Comparison of ENCODE assay signal across 8 cellular contexts in genomic region chr4:87390055-87390454, GRCh38. TPM values are rescaled to one million over a fixed set of nuclear protein-coding genes. Genes with fewer than 3 reads are reported as not detected.
DNase-seq lines count a peak whose midpoint lies in the region; ATAC-seq and TF ChIP-seq lines count a peak whose summit lies in the region.
"Not testable (repeated sequence)": the region's sequence is repeated elsewhere in the genome, so short reads cannot be mapped to it uniquely, and the experiment has no call there.

No MANE protein-coding gene starts in this region.

- H3K4me2 ChIP-seq in H9 (ENCODE audit: insufficient read depth, insufficient read length, low read length) = peak overlapping the region; percentile 21

- H4K20me1 ChIP-seq in H9 (ENCODE audit: control insufficient read depth, insufficient read depth, insufficient read length) = not testable (repeated sequence)

- not testable (repeated sequence) for BruUV-seq in MCF 10A (replicated peaks; lab: Mats Ljungman, UMichigan)

- H4K8ac ChIP-seq in H9 (replicated peaks; ENCODE audit: insufficient read length, low read depth, low read length) = not testable (repeated sequence)

- H3K27me3 ChIP-seq in ACC112 (ENCODE audit: insufficient read depth, low read length); H9 (ENCODE audit: insufficient read depth, low read length); cardiac muscle cell; mucosa of rectum (ENCODE audit: control insufficient read depth in 2 of 2, insufficient read depth in 2 of 2, low read length in 2 of 2): not testable (repeated sequence)

- POLR2A ChIA-PET in activated CD4-positive, alpha-beta T cell treated with anti-CD3 and anti-CD28 coated beads for 36 hours (lab: Charles Lee) = interaction anchor here (0.7 kb wide), 2 partner anchors 170 to 317 kb away, joined by 3 to 7 read pairs; no protein-coding TSS in a partner anchor
- POLR2A ChIA-PET in MCF 10A (lab: Yijun Ruan, JAX) = interaction anchor here (0.6 to 4.2 kb wide), 16 partner anchors 9 to 462 kb away, joined by 3 to 54 read pairs (median 4); partner anchors contain the start of gene NUDT9

- H2BK12ac ChIP-seq in H9 (ENCODE audit: insufficient read length, low read depth, low read length) = not testable (repeated sequence)

- H3K4me1 ChIP-seq in ACC112 (ENCODE audit: control insufficient read depth, insufficient read depth, low read length, unreplicated experiment); H9 (ENCODE audit: insufficient read depth, low read length); cardiac muscle cell (ENCODE audit: low read depth): not testable (repeated sequence)
- H3K4me1 ChIP-seq in mucosa of rectum (ENCODE audit: control insufficient read depth in 2 of 2, insufficient read depth in 2 of 2, low read length in 2 of 2) = peaks cover 4 to 15% of the 10 kb centered on the region in 2 donors

- DNase-seq in H9; activated CD4-positive, alpha-beta T cell treated with anti-CD3 and anti-CD28 coated beads for 36 hours; MCF 10A (ENCODE audit: unreplicated experiment); cardiac muscle cell (ENCODE audit: low read depth in 1 of 2, low spot score in 1 of 2): not testable (repeated sequence)
- DNase-seq in NCI-H82 (lab: John Stamatoyannopoulos, UW) = peak; percentile 12

- not testable (repeated sequence) for H2BK5ac ChIP-seq in H9 (ENCODE audit: insufficient read length, low read length)

- peak overlapping the region; percentile 66 for H2AFZ ChIP-seq in ACC112 (ENCODE audit: low read length, unreplicated experiment)
- H2AFZ ChIP-seq in H9 (ENCODE audit: low read length) = not testable (repeated sequence)

- not testable (repeated sequence) for H3K14ac ChIP-seq in H9 (ENCODE audit: insufficient read depth, low read length)

- H3K4ac ChIP-seq in H9 (ENCODE audit: low read depth, low read length) = not testable (repeated sequence)

- intact Hi-C loops in activated CD4-positive, alpha-beta T cell treated with anti-CD3 and anti-CD28 coated beads for 36 hours (cut with DNase I, micrococcal nuclease) = loop anchor here in 1 of 2 experiments (2.0 kb wide), 1 partner anchor 895 kb away; the partner anchor contains the start of gene PPM1K
- intact Hi-C loops in MCF 10A (cut with micrococcal nuclease) = loop anchor here (5.0 kb wide), 1 partner anchor 77 kb away; no protein-coding TSS in a partner anchor

- peak overlapping the region in 1 of 3 experiments; percentile 27; a peak in 1 of 7 replicates for H3K27ac Mint-ChIP-seq in H9
- H3K27ac Mint-ChIP-seq in activated CD4-positive, alpha-beta T cell treated with anti-CD3 and anti-CD28 coated beads for 36 hours = peak overlapping the region; percentile 92
- not testable (repeated sequence) for H3K27ac Mint-ChIP-seq in MCF 10A (ENCODE audit: low read depth, unreplicated experiment)

- H3K79me1 ChIP-seq in H9 (ENCODE audit: insufficient read depth, low read depth, low read length, poor library complexity, severe bottlenecking) = not testable (repeated sequence)

- H3K56ac ChIP-seq in H9 (ENCODE audit: insufficient read length, low read depth, low read length) = not testable (repeated sequence)

- TF ChIP-seq CTCF in H9 (conservative IDR thresholded peaks at IDR 0.05); MCF 10A (IDR thresholded peaks at IDR 0.05; ENCODE audit: unreplicated experiment); cardiac muscle cell (IDR thresholded peaks at IDR 0.05; ENCODE audit: low read depth, low read length): not testable (repeated sequence)

- H3K4me1 Mint-ChIP-seq in H9 (peaks cover 13 to 16% of the 10 kb centered on the region in 2 experiments), MCF 10A (ENCODE audit: insufficient read depth, unreplicated experiment) (peaks cover 20% of the 10 kb centered on the region)
- peaks cover 48% of the 10 kb centered on the region for H3K4me1 Mint-ChIP-seq in activated CD4-positive, alpha-beta T cell treated with anti-CD3 and anti-CD28 coated beads for 36 hours

- H3K27me3 Mint-ChIP-seq in H9 (ENCODE audit: low read depth); activated CD4-positive, alpha-beta T cell treated with anti-CD3 and anti-CD28 coated beads for 36 hours; MCF 10A (ENCODE audit: insufficient read depth, unreplicated experiment): not testable (repeated sequence)

- not testable (repeated sequence) for H3K36me3 ChIP-seq in ACC112 (ENCODE audit: insufficient read depth, low read length); cardiac muscle cell; mucosa of rectum (ENCODE audit: control insufficient read depth in 2 of 2, insufficient read depth in 2 of 2, low read length in 2 of 2)

- H2BK15ac ChIP-seq in H9 (ENCODE audit: low read depth, low read length) = not testable (repeated sequence)

- H2AK5ac ChIP-seq in H9 (ENCODE audit: insufficient read length, low read length) = not testable (repeated sequence)

- not testable (repeated sequence) for H2BK120ac ChIP-seq in H9 (ENCODE audit: low read depth, low read length, poor library complexity, severe bottlenecking)

- CTCF ChIA-PET in activated CD4-positive, alpha-beta T cell treated with anti-CD3 and anti-CD28 coated beads for 36 hours (lab: Charles Lee) = interaction anchor here (0.6 to 2.7 kb wide), 7 partner anchors 9 to 824 kb away, joined by 3 to 18 read pairs (median 4); partner anchors contain the start of gene NUDT9
- CTCF ChIA-PET in MCF 10A (lab: Yijun Ruan, JAX) = interaction anchor here (0.6 to 6.2 kb wide), 12 partner anchors 8 to 812 kb away, joined by 3 to 43 read pairs (median 4); no protein-coding TSS in a partner anchor

- H3K9me3 Mint-ChIP-seq in H9; activated CD4-positive, alpha-beta T cell treated with anti-CD3 and anti-CD28 coated beads for 36 hours (ENCODE audit: low read depth); MCF 10A (ENCODE audit: unreplicated experiment): not testable (repeated sequence)

- not testable (repeated sequence) for H3K23ac ChIP-seq in H9 (ENCODE audit: insufficient read length, low read depth, low read length)

- peaks cover 36% of the 10 kb centered on the region for H3K79me2 ChIP-seq in ACC112 (ENCODE audit: control insufficient read depth, insufficient read depth, low read length, unreplicated experiment)
- not testable (repeated sequence) for H3K79me2 ChIP-seq in H9 (ENCODE audit: insufficient read depth, low read length)

- H2BK20ac ChIP-seq in H9 (ENCODE audit: low read depth, low read length, poor library complexity, severe bottlenecking) = not testable (repeated sequence)

- ATAC-seq in activated CD4-positive, alpha-beta T cell treated with anti-CD3 and anti-CD28 coated beads for 36 hours = not testable (repeated sequence)

- H3K36me3 Mint-ChIP-seq in H9 (ENCODE audit: insufficient read depth in 1 of 3, low read depth in 3 of 3) = peaks cover 8 to 18% (median 11%) of the 10 kb centered on the region in 3 experiments; a peak in 6 of 7 replicates
- H3K36me3 Mint-ChIP-seq in activated CD4-positive, alpha-beta T cell treated with anti-CD3 and anti-CD28 coated beads for 36 hours (ENCODE audit: low read depth); MCF 10A (ENCODE audit: insufficient read depth, unreplicated experiment): not testable (repeated sequence)

- not testable (repeated sequence) for H3K23me2 ChIP-seq in H9 (ENCODE audit: insufficient read length, low read depth, low read length, poor library complexity, severe bottlenecking)

- H3T11ph ChIP-seq in H9 (ENCODE audit: low read length) = not testable (repeated sequence)

- H3K4me3 ChIP-seq in ACC112 (ENCODE audit: low read depth, low read length) (peak overlapping the region; percentile 85), cardiac muscle cell (peak overlapping the region; percentile 61), mucosa of rectum (ENCODE audit: low read length in 2 of 2) (peak overlapping the region; percentile 84 to 99), skin epidermis (peak overlapping the region; percentile 46 to 56 (median 50))

- no CpG with 5 or more reads among the region's 20 CpGs for WGBS in H9 (ENCODE audit: extremely low coverage, insufficient read length, low lambda C conversion rate)

- H3K27ac ChIP-seq in ACC112 (ENCODE audit: low read depth, low read length) (peak overlapping the region; percentile 73; the same call in 1 of the 2 replicates), mucosa of rectum (ENCODE audit: low read depth in 2 of 2, low read length in 2 of 2) (peak overlapping the region; percentile 89 to 95), skin epidermis (peak overlapping the region in 13 of 21 experiments; percentile 22 to 91 (median 77))
- H3K27ac ChIP-seq in H9 (ENCODE audit: insufficient read length, low read depth, low read length); cardiac muscle cell: not testable (repeated sequence)

- H4K91ac ChIP-seq in H9 (ENCODE audit: insufficient read length, low read depth, low read length) = not testable (repeated sequence)

- H3K9me3 ChIP-seq in H9 (ENCODE audit: control insufficient read depth, low read depth, low read length); cardiac muscle cell (ENCODE audit: low read depth); mucosa of rectum (ENCODE audit: control insufficient read depth in 2 of 2, low read length in 2 of 2): not testable (repeated sequence)

- not testable (repeated sequence) for H4K5ac ChIP-seq in H9 (ENCODE audit: insufficient read length, low read depth, low read length)

- H3K9ac ChIP-seq in H9 (ENCODE audit: extremely low read depth, insufficient read length, low read length) = not testable (repeated sequence)
- peak overlapping the region; percentile 92 to 97 for H3K9ac ChIP-seq in mucosa of rectum (ENCODE audit: low read depth in 1 of 2, low read length in 2 of 2)

- not testable (repeated sequence) for H3K18ac ChIP-seq in H9 (ENCODE audit: insufficient read length, low read depth, low read length)

- H3K4me3 Mint-ChIP-seq in H9 (peak overlapping the region; percentile 79 to 81), MCF 10A (ENCODE audit: unreplicated experiment) (peak overlapping the region; percentile 93)
- H3K4me3 Mint-ChIP-seq in activated CD4-positive, alpha-beta T cell treated with anti-CD3 and anti-CD28 coated beads for 36 hours = peak overlapping the region; percentile 78

RNA-seq across cellular contexts. Expression of gene HSD17B11, which starts 0.9 kb away (rescaled TPM):
- total RNA-seq in H9 (2021) = 7.9 and 8.8 TPM in 2 replicates
- 10 to 100 TPM; 12.0 to 14.9 TPM for total RNA-seq in activated CD4-positive, alpha-beta T cell treated with anti-CD3 and anti-CD28 coated beads for 36 hours
- 4.3 and 4.8 TPM in 2 replicates for total RNA-seq in MCF 10A (2022)
- total RNA-seq in cardiac muscle cell = 10.1 and 18.9 TPM in 2 replicates
- polyA plus RNA-seq in cardiac muscle cell = 17.4 and 22.5 TPM in 2 replicates

RNA-seq across cellular contexts. Expression of gene NUDT9, which starts 32.3 kb away (rescaled TPM):
- 27.6 and 28.5 TPM in 2 replicates for total RNA-seq in H9 (2021)
- 10 to 100 TPM in 1 of 2 experiments, 1 to 10 TPM in 1; 9.8 to 13.3 TPM for total RNA-seq in activated CD4-positive, alpha-beta T cell treated with anti-CD3 and anti-CD28 coated beads for 36 hours
- total RNA-seq in MCF 10A (2022) = 17.6 and 22.5 TPM in 2 replicates
- total RNA-seq in cardiac muscle cell = 17.4 and 21.8 TPM in 2 replicates
- 30.6 and 41.6 TPM in 2 replicates for polyA plus RNA-seq in cardiac muscle cell
